ENCODE assay signal across 8 cellular contexts in genomic region chr6:109456283-109456583, GRCh38. TPM values are rescaled to one million over a fixed set of nuclear protein-coding genes. Genes with fewer than 3 reads are reported as not detected.
DNase-seq lines count a peak whose midpoint lies in the region; ATAC-seq, FAIRE-seq and TF ChIP-seq lines count a peak whose summit lies in the region.

No MANE protein-coding gene starts in this region.

- H3K27me3 Mint-ChIP-seq in IgD-negative memory B cell (no peaks in the 10 kb centered on the region), naive B cell (no peaks in the 10 kb centered on the region)

- DNase-seq in A549 (ENCODE audit: low read depth in 1 of 2, low spot score in 1 of 2) (no peak), ecto neural progenitor cell (ENCODE audit: low spot score) (peak; percentile 79), naive B cell (no peak), LoVo (ENCODE audit: low spot score) (no peak), NCI-H1436 (lab: John Stamatoyannopoulos, UW) (no peak), NCI-H226 (no peak), cerebellar cortex (ENCODE audit: low spot score) (no peak)

- H3K36me3 Mint-ChIP-seq in IgD-negative memory B cell, result peaks cover 10% of the 10 kb centered on the region
- peaks cover 0 to 4% of the 10 kb centered on the region in 2 donors for H3K36me3 Mint-ChIP-seq in naive B cell

- peaks cover 14% of the 10 kb centered on the region; the same call in 1 of the 3 replicates for H3K4me1 ChIP-seq in A549

- no peak for TF ChIP-seq CTCF in A549 (IDR thresholded peaks at IDR 0.05)

- no peak for TF ChIP-seq EP300 in A549 (IDR thresholded peaks at IDR 0.05)

- H3K4me1 Mint-ChIP-seq in IgD-negative memory B cell, result peaks cover 41 to 47% (median 43%) of the 10 kb centered on the region in 3 donors
- H3K4me1 Mint-ChIP-seq in naive B cell, result peaks cover 59 to 83% (median 77%) of the 10 kb centered on the region in 3 donors

- no peak for TF ChIP-seq POLR2A in A549 (IDR thresholded peaks at IDR 0.05; ENCODE audit: low read length)

- peak overlapping the region; percentile 93 for H3K4me3 ChIP-seq in A549

- POLR2A ChIA-PET in A549 (lab: Yijun Ruan, JAX), result interaction anchor here (4.1 kb wide), 1 partner anchor 15 kb away, joined by 18 read pairs; the partner anchor contains the start of genes PPIL6 and SMPD2

- H3K27ac Mint-ChIP-seq in IgD-negative memory B cell (peak overlapping the region; percentile 51 to 96 (median 65)), naive B cell (peak overlapping the region; percentile 88 to 100 (median 97))

- peak overlapping the region; percentile 92 for H3K4me2 ChIP-seq in A549

- ATAC-seq in A549, result no peak; a peak in 2 of 6 replicates
- no peak for ATAC-seq in naive B cell (ENCODE audit: low read depth in 2 of 2)

- H3K9me3 Mint-ChIP-seq in IgD-negative memory B cell (no peaks in the 10 kb centered on the region), naive B cell (peaks cover 0 to 8% (median 0%) of the 10 kb centered on the region in 7 donors)

- H3K4me3 Mint-ChIP-seq in IgD-negative memory B cell, result peak overlapping the region; percentile 92 to 97 (median 97)
- H3K4me3 Mint-ChIP-seq in naive B cell, result peak overlapping the region; percentile 85 to 100 (median 98)

- 39% methylated on average over 3 of the region's 20 CpGs for WGBS in A549 (ENCODE audit: missing lambda C conversion rate)

- CTCF ChIA-PET in A549 (lab: Yijun Ruan, JAX), result interaction anchor here (2.1 to 2.4 kb wide), 2 partner anchors 14 to 268 kb away, joined by 8 to 10 read pairs; no protein-coding TSS in a partner anchor

- H3K27ac ChIP-seq in A549, result peak overlapping the region; percentile 81 to 93

- no peaks in the 10 kb centered on the region for H3K9me3 ChIP-seq in A549

- FAIRE-seq in A549 (lab: Jason Lieb, UNC), result no peak

- no peak for TF ChIP-seq RAD21 in A549 (conservative IDR thresholded peaks at IDR 0.05 in 1 of 2, IDR thresholded peaks at IDR 0.05 in 1 of 2)

TF ChIP-seq in A549, 52 proteins besides CTCF, POLR2A, EP300 and RAD21:
- TF ChIP-seq POLR2AphosphoS2 (conservative IDR thresholded peaks at IDR 0.05; ENCODE audit: low read length) (no peak), CBX2 (IDR thresholded peaks at IDR 0.05; ENCODE audit: borderline replicate concordance, low read depth) (no peak), ZNF302 (CRISPR knock-in tag; IDR thresholded peaks at IDR 0.05) (no peak), RFX5 (IDR thresholded peaks at IDR 0.05) (no peak), MYC (IDR thresholded peaks at IDR 0.05; ENCODE audit: borderline replicate concordance, low read length) (no peak), TFCP2L1 (CRISPR knock-in tag; IDR thresholded peaks at IDR 0.05) (no peak), MAX (IDR thresholded peaks at IDR 0.05) (no peak), ZSCAN20 (CRISPR knock-in tag; IDR thresholded peaks at IDR 0.05) (no peak), EHMT2 (IDR thresholded peaks at IDR 0.05; ENCODE audit: low read depth) (no peak), NR3C1 (IDR thresholded peaks at IDR 0.05) (no peak), CBX8 (IDR thresholded peaks at IDR 0.05) (no peak), MAFK (IDR thresholded peaks at IDR 0.05; ENCODE audit: partially characterized antibody) (no peak), ZFP36 (IDR thresholded peaks at IDR 0.05; ENCODE audit: borderline replicate concordance, partially characterized antibody) (no peak), EHF (CRISPR knock-in tag; IDR thresholded peaks at IDR 0.05) (no peak), REST (IDR thresholded peaks at IDR 0.05) (no peak), BCL3 (IDR thresholded peaks at IDR 0.05) (no peak)
- TF ChIP-seq, protein P1, sequence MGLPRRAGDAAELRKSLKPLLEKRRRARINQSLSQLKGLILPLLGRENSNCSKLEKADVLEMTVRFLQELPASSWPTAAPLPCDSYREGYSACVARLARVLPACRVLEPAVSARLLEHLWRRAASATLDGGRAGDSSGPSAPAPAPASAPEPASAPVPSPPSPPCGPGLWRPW (IDR thresholded peaks at IDR 0.05), result no peak

RNA-seq across cellular contexts. Expression of gene MICAL1, which starts 0.7 kb away (rescaled TPM):
- 14.1 and 14.9 TPM in 2 replicates for polyA plus RNA-seq in A549 (2011; rRNA removed)
- 8.9 and 10.7 TPM in 2 replicates for polyA plus RNA-seq in A549 (2012; cell fraction: cytosol; rRNA removed)
- 105 and 108 TPM in 2 replicates for polyA plus RNA-seq in A549 (2012; cell fraction: nucleus; rRNA removed)
- polyA plus RNA-seq in A549 (2017; fragmentation: RNase III; extraction: RNeasy Plus Mini Kit Qiagen cat#74134 plus additional on column Dnase treatment), result 13.4 to 20.3 TPM (median 16.9 TPM) in 3 replicates
- 11.1 and 12.9 TPM in 2 replicates for polyA minus RNA-seq in A549 (2011; rRNA and poly(A)+ RNA removed)
- polyA plus RNA-seq in IgD-negative memory B cell, result 23.9 TPM
- polyA plus RNA-seq in naive B cell (ENCODE audit: low read depth in 6 of 6), result 10 to 100 TPM in 5 of 6 donors, 1 to 10 TPM in 1; 8.4 to 26.7 (median 16.1) TPM

RNA-seq across cellular contexts. Expression of gene SMPD2, which starts 15.7 kb away (rescaled TPM):
- polyA plus RNA-seq in A549 (2011; rRNA removed) (9.6 and 13.1 TPM in 2 replicates), A549 (2017; fragmentation: RNase III; extraction: RNeasy Plus Mini Kit Qiagen cat#74134 plus additional on column Dnase treatment) (10.0 to 10.7 TPM (median 10.6 TPM) in 3 replicates), IgD-negative memory B cell (22.0 TPM), naive B cell (ENCODE audit: low read depth in 6 of 6) (10 to 100 TPM; 24.1 to 45.5 (median 33.5) TPM)
- 12.4 and 14.5 TPM in 2 replicates for polyA plus RNA-seq in A549 (2012; cell fraction: cytosol; rRNA removed)
- polyA plus RNA-seq in A549 (2012; cell fraction: nucleus; rRNA removed), result 20.1 and 21.3 TPM in 2 replicates
- 28.5 and 42.4 TPM in 2 replicates for polyA minus RNA-seq in A549 (2011; rRNA and poly(A)+ RNA removed)

RNA-seq across cellular contexts. Expression of gene PPIL6, which starts 15.8 kb away (rescaled TPM):
- 4.4 and 5.0 TPM in 2 replicates for polyA plus RNA-seq in A549 (2011; rRNA removed)
- 0.63 and 0.94 TPM in 2 replicates for polyA plus RNA-seq in A549 (2012; cell fraction: cytosol; rRNA removed)
- 0.22 and 0.24 TPM in 2 replicates for polyA plus RNA-seq in A549 (2012; cell fraction: nucleus; rRNA removed)
- 1.6 to 2.7 TPM (median 2.0 TPM) in 3 replicates for polyA plus RNA-seq in A549 (2017; fragmentation: RNase III; extraction: RNeasy Plus Mini Kit Qiagen cat#74134 plus additional on column Dnase treatment)
- 0.37 and 1.6 TPM in 2 replicates for polyA minus RNA-seq in A549 (2011; rRNA and poly(A)+ RNA removed)
- polyA plus RNA-seq in IgD-negative memory B cell, result 1.1 TPM
- polyA plus RNA-seq in naive B cell (ENCODE audit: low read depth in 6 of 6), result 1 to 10 TPM; 1.1 to 3.9 (median 2.4) TPM

RNA-seq across cellular contexts. Expression of gene ZBTB24, which starts 26.8 kb away (rescaled TPM):
- 5.2 and 5.4 TPM in 2 replicates for polyA plus RNA-seq in A549 (2011; rRNA removed)
- polyA plus RNA-seq in A549 (2012; cell fraction: cytosol; rRNA removed), result 1.7 and 2.1 TPM in 2 replicates
- 1.7 and 2.0 TPM in 2 replicates for polyA plus RNA-seq in A549 (2012; cell fraction: nucleus; rRNA removed)
- polyA plus RNA-seq in A549 (2017; fragmentation: RNase III; extraction: RNeasy Plus Mini Kit Qiagen cat#74134 plus additional on column Dnase treatment), result 4.3 to 4.5 TPM (median 4.5 TPM) in 3 replicates
- 6.7 and 7.4 TPM in 2 replicates for polyA minus RNA-seq in A549 (2011; rRNA and poly(A)+ RNA removed)
- polyA plus RNA-seq in IgD-negative memory B cell, result 15.5 TPM
- 10 to 100 TPM; 12.0 to 18.5 (median 16.3) TPM for polyA plus RNA-seq in naive B cell (ENCODE audit: low read depth in 6 of 6)
